In genomic region chr20:52081066-52081465, GRCh38 we compare ENCODE assay signal across 3 cellular contexts.
TF ChIP-seq lines count a peak whose summit lies in the region.

No MANE protein-coding gene starts in this region.

TF ChIP-seq in GM23338, 12 proteins besides CTCF, POLR2A, EP300 and RAD21 (continued from another document and continues in another):
- TF ChIP-seq ETS1 (IDR thresholded peaks at IDR 0.05) (no peak), ZNF462 (CRISPR knock-in tag; IDR thresholded peaks at IDR 0.05) (no peak), CREB1 (CRISPR knock-in tag; IDR thresholded peaks at IDR 0.05; ENCODE audit: low read depth) (no peak), NANOG (IDR thresholded peaks at IDR 0.05; ENCODE audit: borderline replicate concordance) (no peak)

TF ChIP-seq in IMR-90, 13 proteins besides CTCF, POLR2A, EP300 and RAD21 (continued from another document):
- TF ChIP-seq ELK1 (IDR thresholded peaks at IDR 0.05; ENCODE audit: borderline replicate concordance, low read depth, low read length) = no peak
- TF ChIP-seq BHLHE40 (IDR thresholded peaks at IDR 0.05; ENCODE audit: low read depth, low read length) = no peak
- TF ChIP-seq MAFK (IDR thresholded peaks at IDR 0.05; ENCODE audit: low read depth, low read length) = no peak
- TF ChIP-seq CEBPB (IDR thresholded peaks at IDR 0.05; ENCODE audit: low read depth, low read length) = no peak
- no peak for TF ChIP-seq USF2 (IDR thresholded peaks at IDR 0.05; ENCODE audit: low read depth, low read length)
- TF ChIP-seq SMC3 (IDR thresholded peaks at IDR 0.05; ENCODE audit: low read depth, low read length) = no peak
- TF ChIP-seq NFE2L2 (IDR thresholded peaks at IDR 0.05; ENCODE audit: low read depth, low read length) = no peak
- TF ChIP-seq MXI1 (IDR thresholded peaks at IDR 0.05; ENCODE audit: borderline replicate concordance, low read depth, low read length) = no peak
- no peak for TF ChIP-seq RCOR1 (IDR thresholded peaks at IDR 0.05; ENCODE audit: insufficient replicate concordance, low read length)
- TF ChIP-seq MAZ (IDR thresholded peaks at IDR 0.05; ENCODE audit: borderline replicate concordance, low read depth, low read length) = no peak
- no peak for TF ChIP-seq CHD1 (IDR thresholded peaks at IDR 0.05; ENCODE audit: low read depth, low read length)

TF ChIP-seq in WTC11, 78 proteins besides CTCF, POLR2A, EP300 and RAD21:
- TF ChIP-seq HMGXB4 (CRISPR knock-in tag; IDR thresholded peaks at IDR 0.05) (no peak), MYBL2 (CRISPR knock-in tag; IDR thresholded peaks at IDR 0.05) (no peak), JAZF1 (CRISPR knock-in tag; IDR thresholded peaks at IDR 0.05) (no peak), MXD4 (CRISPR knock-in tag; IDR thresholded peaks at IDR 0.05; ENCODE audit: borderline replicate concordance) (no peak), ZNF423 (CRISPR knock-in tag; IDR thresholded peaks at IDR 0.05) (no peak), FOXJ3 (CRISPR knock-in tag; IDR thresholded peaks at IDR 0.05; ENCODE audit: borderline replicate concordance) (no peak), MAX (CRISPR knock-in tag; IDR thresholded peaks at IDR 0.05) (no peak), NFATC4 (CRISPR knock-in tag; IDR thresholded peaks at IDR 0.05) (no peak), JUN (CRISPR knock-in tag; IDR thresholded peaks at IDR 0.05) (no peak), ELF4 (CRISPR knock-in tag; IDR thresholded peaks at IDR 0.05; ENCODE audit: low read depth) (no peak), ATF2 (CRISPR knock-in tag; IDR thresholded peaks at IDR 0.05; ENCODE audit: borderline replicate concordance, low read depth) (no peak), NR3C1 (CRISPR knock-in tag; conservative IDR thresholded peaks at IDR 0.05; ENCODE audit: low read depth) (no peak), USF2 (CRISPR knock-in tag; IDR thresholded peaks at IDR 0.05) (no peak), AFF4 (CRISPR knock-in tag; IDR thresholded peaks at IDR 0.05; ENCODE audit: borderline replicate concordance) (no peak), FOXP1 (CRISPR knock-in tag; IDR thresholded peaks at IDR 0.05; ENCODE audit: borderline replicate concordance) (no peak), RELA (CRISPR knock-in tag; IDR thresholded peaks at IDR 0.05; ENCODE audit: borderline replicate concordance) (no peak), ATF6 (CRISPR knock-in tag; IDR thresholded peaks at IDR 0.05) (no peak), ZNF416 (CRISPR knock-in tag; IDR thresholded peaks at IDR 0.05) (no peak)
